ENCODE assay signal across 1 cellular context in the genomic region with DNA sequence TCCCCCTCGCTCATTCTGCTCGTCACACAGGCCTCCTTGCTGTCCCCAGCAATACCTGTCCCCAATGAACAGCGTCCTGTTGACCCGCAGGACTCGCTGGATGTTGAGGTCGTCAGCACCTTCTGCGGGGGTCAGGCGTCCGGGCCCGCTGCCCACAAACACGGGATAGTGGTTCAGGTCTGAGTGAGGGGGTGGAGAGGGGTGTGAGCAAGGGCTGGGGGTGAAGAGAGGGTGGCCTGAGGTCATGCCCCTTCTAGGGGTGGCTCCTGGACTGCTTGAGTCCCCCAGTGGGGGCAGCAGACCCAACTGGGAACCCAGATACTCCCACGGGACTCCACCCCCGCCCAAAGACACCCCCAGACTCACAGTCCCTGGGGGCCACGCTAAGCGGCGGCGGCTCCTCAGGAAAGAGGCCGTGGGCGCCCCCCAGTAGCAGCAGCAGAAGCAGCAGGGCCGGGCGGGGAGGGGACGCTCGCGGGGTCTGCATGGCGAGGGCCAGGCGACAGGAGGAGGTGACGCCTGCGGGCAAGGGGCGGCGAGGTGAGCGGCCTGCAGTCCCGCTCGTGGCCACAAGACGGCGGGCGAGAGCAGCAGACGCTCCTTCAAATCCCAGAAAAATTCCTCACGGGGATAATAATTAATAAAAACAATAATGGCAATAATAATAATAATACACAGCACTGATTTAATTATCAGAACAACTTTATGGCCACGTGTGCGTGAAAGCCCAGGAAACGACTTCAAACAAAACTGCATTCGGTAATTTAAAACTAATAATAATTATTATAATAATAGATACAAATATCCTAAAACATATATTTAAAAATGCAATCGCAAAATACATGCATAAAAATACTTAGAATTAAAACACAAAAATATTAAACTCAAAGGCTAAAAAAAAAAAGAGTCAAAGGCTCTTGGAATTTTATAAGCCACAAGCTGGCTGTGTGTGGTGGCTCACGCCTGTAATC.
TF ChIP-seq lines count a peak whose summit lies in the region.

No MANE protein-coding gene starts in this region.

TF ChIP-seq in K562, 482 proteins besides CTCF, POLR2A, EP300 and RAD21 (continued from another document and continues in another):
- TF ChIP-seq, protein P1, sequence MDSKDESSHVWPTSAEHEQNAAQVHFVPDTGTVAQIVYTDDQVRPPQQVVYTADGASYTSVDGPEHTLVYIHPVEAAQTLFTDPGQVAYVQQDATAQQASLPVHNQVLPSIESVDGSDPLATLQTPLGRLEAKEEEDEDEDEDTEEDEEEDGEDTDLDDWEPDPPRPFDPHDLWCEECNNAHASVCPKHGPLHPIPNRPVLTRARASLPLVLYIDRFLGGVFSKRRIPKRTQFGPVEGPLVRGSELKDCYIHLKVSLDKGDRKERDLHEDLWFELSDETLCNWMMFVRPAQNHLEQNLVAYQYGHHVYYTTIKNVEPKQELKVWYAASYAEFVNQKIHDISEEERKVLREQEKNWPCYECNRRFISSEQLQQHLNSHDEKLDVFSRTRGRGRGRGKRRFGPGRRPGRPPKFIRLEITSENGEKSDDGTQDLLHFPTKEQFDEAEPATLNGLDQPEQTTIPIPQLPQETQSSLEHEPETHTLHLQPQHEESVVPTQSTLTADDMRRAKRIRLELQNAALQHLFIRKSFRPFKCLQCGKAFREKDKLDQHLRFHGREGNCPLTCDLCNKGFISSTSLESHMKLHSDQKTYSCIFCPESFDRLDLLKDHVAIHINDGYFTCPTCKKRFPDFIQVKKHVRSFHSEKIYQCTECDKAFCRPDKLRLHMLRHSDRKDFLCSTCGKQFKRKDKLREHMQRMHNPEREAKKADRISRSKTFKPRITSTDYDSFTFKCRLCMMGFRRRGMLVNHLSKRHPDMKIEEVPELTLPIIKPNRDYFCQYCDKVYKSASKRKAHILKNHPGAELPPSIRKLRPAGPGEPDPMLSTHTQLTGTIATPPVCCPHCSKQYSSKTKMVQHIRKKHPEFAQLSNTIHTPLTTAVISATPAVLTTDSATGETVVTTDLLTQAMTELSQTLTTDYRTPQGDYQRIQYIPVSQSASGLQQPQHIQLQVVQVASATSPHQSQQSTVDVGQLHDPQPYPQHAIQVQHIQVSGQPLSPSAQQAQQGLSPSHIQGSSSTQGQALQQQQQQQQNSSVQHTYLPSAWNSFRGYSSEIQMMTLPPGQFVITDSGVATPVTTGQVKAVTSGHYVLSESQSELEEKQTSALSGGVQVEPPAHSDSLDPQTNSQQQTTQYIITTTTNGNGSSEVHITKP (IDR thresholded peaks at IDR 0.05; ENCODE audit: partially characterized antibody), result no peak
- TF ChIP-seq RERE (CRISPR knock-in tag; IDR thresholded peaks at IDR 0.05; ENCODE audit: borderline replicate concordance) (no peak), KHSRP (IDR thresholded peaks at IDR 0.05) (no peak), RBM15 (IDR thresholded peaks at IDR 0.05; ENCODE audit: insufficient read depth, low read length) (no peak), ZBTB17 (CRISPR knock-in tag; IDR thresholded peaks at IDR 0.05) (no peak), TAF9B (IDR thresholded peaks at IDR 0.05; ENCODE audit: partially characterized antibody) (no peak), ZC3H4 (CRISPR knock-in tag; IDR thresholded peaks at IDR 0.05; ENCODE audit: borderline replicate concordance) (no peak), ZZZ3 (IDR thresholded peaks at IDR 0.05) (no peak), MAFG (tag; conservative IDR thresholded peaks at IDR 0.05) (no peak), ARHGAP35 (IDR thresholded peaks at IDR 0.05; ENCODE audit: partially characterized antibody) (no peak), NELFE (IDR thresholded peaks at IDR 0.05; ENCODE audit: insufficient read depth, insufficient read length) (no peak), ZNF79 (CRISPR knock-in tag; IDR thresholded peaks at IDR 0.05; ENCODE audit: low read depth) (no peak), ZNF324 (CRISPR knock-in tag; IDR thresholded peaks at IDR 0.05) (no peak), TRIM24 (IDR thresholded peaks at IDR 0.05) (no peak; a peak in 1 of 4 replicates), ZNF217 (CRISPR knock-in tag; IDR thresholded peaks at IDR 0.05) (no peak), SETDB1 (IDR thresholded peaks at IDR 0.05; ENCODE audit: low read length) (no peak), KLF6 (CRISPR knock-in tag; IDR thresholded peaks at IDR 0.05; ENCODE audit: borderline replicate concordance) (no peak), CBX3 (IDR thresholded peaks at IDR 0.05; ENCODE audit: borderline replicate concordance in 1 of 2, low read length in 2 of 2) (0 out of 3 replicates have a peak, but pooled peaks of 1 of the 2 experiments have one; percentile 37), HNRNPUL1 (IDR thresholded peaks at IDR 0.05; ENCODE audit: low read length) (no peak), GTF2A2 (tag; IDR thresholded peaks at IDR 0.05) (no peak), BHLHE40 (IDR thresholded peaks at IDR 0.05; ENCODE audit: low read length) (0 out of 2 replicates have a peak, but pooled peaks have one; percentile 6), NR2F6 (CRISPR knock-in tag; IDR thresholded peaks at IDR 0.05) (no peak), CEBPB (tag; IDR thresholded peaks at IDR 0.05) (no peak), ZNF764 (CRISPR knock-in tag; IDR thresholded peaks at IDR 0.05; ENCODE audit: low read depth) (no peak), PML (IDR thresholded peaks at IDR 0.05; ENCODE audit: low read length) (no peak), ADNP (tag; IDR thresholded peaks at IDR 0.05) (peak; percentile 9; the same call in 1 of the 2 replicates), POLR2AphosphoS5 (IDR thresholded peaks at IDR 0.05; ENCODE audit: control insufficient read depth, insufficient read depth, low read depth, low read length) (no peak), FOXJ3 (CRISPR knock-in tag; IDR thresholded peaks at IDR 0.05) (no peak), CXXC5 (CRISPR knock-in tag; IDR thresholded peaks at IDR 0.05) (no peak), CBFA2T3 (IDR thresholded peaks at IDR 0.05) (no peak), ZNF77 (CRISPR knock-in tag; IDR thresholded peaks at IDR 0.05) (no peak), MCM7 (IDR thresholded peaks at IDR 0.05) (no peak), ETS1 (conservative IDR thresholded peaks at IDR 0.05; ENCODE audit: control insufficient read depth, low read depth, low read length) (no peak), OTX1 (CRISPR knock-in tag; IDR thresholded peaks at IDR 0.05) (no peak), MTF1 (CRISPR knock-in tag; IDR thresholded peaks at IDR 0.05; ENCODE audit: borderline replicate concordance) (no peak), CREB1 (IDR thresholded peaks at IDR 0.05) (no peak), CREB1 (CRISPR knock-in tag; IDR thresholded peaks at IDR 0.05) (no peak), POLR2B (IDR thresholded peaks at IDR 0.05; ENCODE audit: low read depth, partially characterized antibody) (no peak), ZNF695 (CRISPR knock-in tag; IDR thresholded peaks at IDR 0.05) (no peak), TAF1 (IDR thresholded peaks at IDR 0.05; ENCODE audit: control insufficient read depth, extremely low read depth, insufficient read depth, low read length, severe bottlenecking) (no peak)
- TF ChIP-seq, protein P2, sequence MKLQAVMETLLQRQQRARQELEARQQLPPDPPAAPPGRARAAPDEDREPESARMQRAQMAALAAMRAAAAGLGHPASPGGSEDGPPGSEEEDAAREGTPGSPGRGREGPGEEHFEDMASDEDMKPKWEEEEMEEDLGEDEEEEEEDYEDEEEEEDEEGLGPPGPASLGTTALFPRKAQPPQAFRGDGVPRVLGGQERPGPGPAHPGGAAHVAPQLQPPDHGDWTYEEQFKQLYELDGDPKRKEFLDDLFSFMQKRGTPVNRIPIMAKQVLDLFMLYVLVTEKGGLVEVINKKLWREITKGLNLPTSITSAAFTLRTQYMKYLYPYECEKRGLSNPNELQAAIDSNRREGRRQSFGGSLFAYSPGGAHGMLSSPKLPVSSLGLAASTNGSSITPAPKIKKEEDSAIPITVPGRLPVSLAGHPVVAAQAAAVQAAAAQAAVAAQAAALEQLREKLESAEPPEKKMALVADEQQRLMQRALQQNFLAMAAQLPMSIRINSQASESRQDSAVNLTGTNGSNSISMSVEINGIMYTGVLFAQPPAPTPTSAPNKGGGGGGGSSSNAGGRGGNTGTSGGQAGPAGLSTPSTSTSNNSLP (IDR thresholded peaks at IDR 0.05; ENCODE audit: borderline replicate concordance, low read depth, low read length), result 0 out of 2 replicates have a peak, but pooled peaks have one; percentile 33
- TF ChIP-seq, protein P3, sequence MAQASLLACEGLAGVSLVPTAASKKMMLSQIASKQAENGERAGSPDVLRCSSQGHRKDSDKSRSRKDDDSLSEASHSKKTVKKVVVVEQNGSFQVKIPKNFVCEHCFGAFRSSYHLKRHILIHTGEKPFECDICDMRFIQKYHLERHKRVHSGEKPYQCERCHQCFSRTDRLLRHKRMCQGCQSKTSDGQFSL (CRISPR knock-in tag; IDR thresholded peaks at IDR 0.05), result no peak
- TF ChIP-seq, protein P3 (tag; IDR thresholded peaks at IDR 0.05), result peak in 1 of 2 experiments; percentile 4; a peak in 1 of 4 replicates
- TF ChIP-seq, protein P4, sequence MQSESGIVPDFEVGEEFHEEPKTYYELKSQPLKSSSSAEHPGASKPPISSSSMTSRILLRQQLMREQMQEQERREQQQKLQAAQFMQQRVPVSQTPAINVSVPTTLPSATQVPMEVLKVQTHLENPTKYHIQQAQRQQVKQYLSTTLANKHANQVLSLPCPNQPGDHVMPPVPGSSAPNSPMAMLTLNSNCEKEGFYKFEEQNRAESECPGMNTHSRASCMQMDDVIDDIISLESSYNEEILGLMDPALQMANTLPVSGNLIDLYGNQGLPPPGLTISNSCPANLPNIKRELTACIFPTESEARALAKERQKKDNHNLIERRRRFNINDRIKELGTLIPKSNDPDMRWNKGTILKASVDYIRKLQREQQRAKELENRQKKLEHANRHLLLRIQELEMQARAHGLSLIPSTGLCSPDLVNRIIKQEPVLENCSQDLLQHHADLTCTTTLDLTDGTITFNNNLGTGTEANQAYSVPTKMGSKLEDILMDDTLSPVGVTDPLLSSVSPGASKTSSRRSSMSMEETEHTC (IDR thresholded peaks at IDR 0.05), result no peak
- TF ChIP-seq, protein P5, sequence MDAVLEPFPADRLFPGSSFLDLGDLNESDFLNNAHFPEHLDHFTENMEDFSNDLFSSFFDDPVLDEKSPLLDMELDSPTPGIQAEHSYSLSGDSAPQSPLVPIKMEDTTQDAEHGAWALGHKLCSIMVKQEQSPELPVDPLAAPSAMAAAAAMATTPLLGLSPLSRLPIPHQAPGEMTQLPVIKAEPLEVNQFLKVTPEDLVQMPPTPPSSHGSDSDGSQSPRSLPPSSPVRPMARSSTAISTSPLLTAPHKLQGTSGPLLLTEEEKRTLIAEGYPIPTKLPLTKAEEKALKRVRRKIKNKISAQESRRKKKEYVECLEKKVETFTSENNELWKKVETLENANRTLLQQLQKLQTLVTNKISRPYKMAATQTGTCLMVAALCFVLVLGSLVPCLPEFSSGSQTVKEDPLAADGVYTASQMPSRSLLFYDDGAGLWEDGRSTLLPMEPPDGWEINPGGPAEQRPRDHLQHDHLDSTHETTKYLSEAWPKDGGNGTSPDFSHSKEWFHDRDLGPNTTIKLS (IDR thresholded peaks at IDR 0.05; ENCODE audit: borderline replicate concordance, low read depth), result no peak
- TF ChIP-seq, protein P6, sequence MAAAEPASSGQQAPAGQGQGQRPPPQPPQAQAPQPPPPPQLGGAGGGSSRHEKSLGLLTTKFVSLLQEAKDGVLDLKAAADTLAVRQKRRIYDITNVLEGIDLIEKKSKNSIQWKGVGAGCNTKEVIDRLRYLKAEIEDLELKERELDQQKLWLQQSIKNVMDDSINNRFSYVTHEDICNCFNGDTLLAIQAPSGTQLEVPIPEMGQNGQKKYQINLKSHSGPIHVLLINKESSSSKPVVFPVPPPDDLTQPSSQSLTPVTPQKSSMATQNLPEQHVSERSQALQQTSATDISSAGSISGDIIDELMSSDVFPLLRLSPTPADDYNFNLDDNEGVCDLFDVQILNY (CRISPR knock-in tag; IDR thresholded peaks at IDR 0.05), result no peak
